14 cellular contexts compared by ENCODE assay signal in genomic region chr9:32351845-32352244, GRCh38. TPM values are rescaled to one million over a fixed set of nuclear protein-coding genes. Genes with fewer than 3 reads are reported as not detected.
DNase-seq lines count a peak whose midpoint lies in the region; ATAC-seq, FAIRE-seq and TF ChIP-seq lines count a peak whose summit lies in the region.
"Had no signal": no experiment of that assay in that cellular context is flagged by ENCODE, and none has a peak within 500 bp of the region (broad histone marks: within the 10 kb centered on the region; RNA-seq: fewer than 3 reads in every experiment).

No MANE protein-coding gene starts in this region.

- in situ Hi-C loops in GM23248 (cut with MboI) (no loop called here), Panc1 (cut with HindIII; ENCODE audit: low pct_unique_long_range_greater_than_20kb, low sequenced_read_pairs) (no loop called here)

- no peak overlapping the region for H3K27ac Mint-ChIP-seq in glutamatergic neuron (ENCODE audit: unreplicated experiment)

- H3K4me3 Mint-ChIP-seq in glutamatergic neuron (ENCODE audit: unreplicated experiment): no peak overlapping the region

- 46 to 49% methylated on average over 3 of the region's 3 CpGs for WGBS in GM23248 (ENCODE audit: low coverage in 1 of 2, low lambda C conversion rate in 2 of 2, missing lambda C conversion rate in 2 of 2), 2 experiments

- no peaks in the 10 kb centered on the region for H3K79me2 ChIP-seq in GM23248 (ENCODE audit: insufficient read depth)

- no peaks in the 10 kb centered on the region for H3F3A ChIP-seq in GM23248 (ENCODE audit: insufficient read depth)

- no peaks in the 10 kb centered on the region for H3K4me1 Mint-ChIP-seq in glutamatergic neuron (ENCODE audit: low read depth, unreplicated experiment)

- no peaks in the 10 kb centered on the region for H3K4me1 ChIP-seq in GM23248 (ENCODE audit: insufficient read depth)
- no peaks in the 10 kb centered on the region for H3K4me1 ChIP-seq in Panc1 (ENCODE audit: control insufficient read depth, insufficient read depth, low read length)
- H3K4me1 ChIP-seq: tibial artery had no signal

- H3K9me3 ChIP-seq in GM23248 (ENCODE audit: low read depth) (no peaks in the 10 kb centered on the region), Panc1 (ENCODE audit: control insufficient read depth, insufficient read depth, low read depth, low read length) (no peaks in the 10 kb centered on the region)
- H3K9me3 ChIP-seq: tibial artery had no signal

- no peaks in the 10 kb centered on the region for H3K36me3 ChIP-seq in GM23248 (ENCODE audit: low read depth)
- no peaks in the 10 kb centered on the region for H3K36me3 ChIP-seq in Panc1 (ENCODE audit: control insufficient read depth, insufficient read depth, low read length)
- H3K36me3 ChIP-seq: tibial artery had no signal

- BruUV-seq in Panc1 (replicated peaks; lab: Mats Ljungman, UMichigan): no TSS peak

- CTCF ChIA-PET in Panc1 (lab: Charles Lee): no interaction called here

- no peaks in the 10 kb centered on the region for H3K9me3 Mint-ChIP-seq in glutamatergic neuron (ENCODE audit: unreplicated experiment)

- POLR2A ChIA-PET in Panc1 (lab: Charles Lee): no interaction called here

- no peaks in the 10 kb centered on the region for H3K9me2 ChIP-seq in GM23248 (ENCODE audit: insufficient read depth)

- H3K27me3 ChIP-seq in GM23248 (replicated peaks; ENCODE audit: insufficient read depth): no peaks in the 10 kb centered on the region
- H3K27me3 ChIP-seq in Panc1 (ENCODE audit: control insufficient read depth, insufficient read depth, low read length): no peaks in the 10 kb centered on the region
- H3K27me3 ChIP-seq: tibial artery had no signal

- H3K9ac ChIP-seq in GM23248: no peak overlapping the region

- peak; percentile 22; the same call in 1 of the 2 replicates for TF ChIP-seq CTCF in Panc1 (IDR thresholded peaks at IDR 0.05)
- no peak for TF ChIP-seq CTCF in glutamatergic neuron (IDR thresholded peaks at IDR 0.05; ENCODE audit: partially characterized antibody, unreplicated experiment)

- no peaks in the 10 kb centered on the region for H4K20me1 ChIP-seq in GM23248 (ENCODE audit: insufficient read depth)

- H3K27me3 Mint-ChIP-seq in glutamatergic neuron (ENCODE audit: unreplicated experiment): no peaks in the 10 kb centered on the region

- intact Hi-C loops in Panc1 (cut with micrococcal nuclease; ENCODE audit: unreplicated experiment): no loop called here

- H2AFZ ChIP-seq in GM23248: no peak overlapping the region

- peak; percentile 62 to 67 for DNase-seq in AML-193 (lab: John Stamatoyannopoulos, UW)
- peak; percentile 5 for DNase-seq in GM23248
- no peak for DNase-seq in Panc1 (ENCODE audit: low read depth, low spot score)
- peak; percentile 40 for DNase-seq in glutamatergic neuron
- DNase-seq in NCI-H1436 treated with DMSO at 0.1 percent for 48 hours (lab: John Stamatoyannopoulos, UW): no peak
- DNase-seq in left lobe of liver (ENCODE audit: low spot score): no peak
- DNase-seq in frontal cortex (ENCODE audit: low spot score in 2 of 2): no peak
- DNase-seq in nucleus accumbens (lab: John Stamatoyannopoulos, UW): no peak
- DNase-seq: activated effector memory CD4-positive, alpha-beta T cell treated with Interleukin-2 at 50 U/mL for 16 hours; EL; NCI-H526; stimulated activated CD4-positive, alpha-beta T cell treated with anti-CD3 and anti-CD28 coated beads, Interleukin-4, amount 100 ng/mL, for 24 hours; tibial artery had no signal

- H3K27ac ChIP-seq in GM23248 (no peak overlapping the region), Panc1 (ENCODE audit: low read length) (no peak overlapping the region)
- H3K27ac ChIP-seq: tibial artery, VCaP had no signal

- H3K4me3 ChIP-seq in GM23248 (no peak overlapping the region), Panc1 (ENCODE audit: low read depth in 2 of 2, low read length in 2 of 2) (no peak overlapping the region)
- H3K4me3 ChIP-seq: tibial artery had no signal

- no peak for FAIRE-seq in frontal cortex (lab: Jason Lieb, UNC)

- ATAC-seq in Panc1 (peak; percentile 60; the same call in 1 of the 2 replicates), left lobe of liver (no peak)

- no peaks in the 10 kb centered on the region for H3K36me3 Mint-ChIP-seq in glutamatergic neuron (ENCODE audit: unreplicated experiment)

- H3K4me2 ChIP-seq in GM23248 (ENCODE audit: unreplicated experiment): no peak overlapping the region

RNA-seq across cellular contexts. Expression of gene ACO1, which starts 32.6 kb away (rescaled TPM):
- total RNA-seq in GM23248 (2014; rRNA removed; shearing (Covaris generic)): 79.5 and 84.1 TPM in 2 replicates
- polyA plus RNA-seq in GM23248 (2016; fragmentation: Nextera tagmentation; extraction: Ambion mirVana): 72.0 and 76.7 TPM in 2 replicates
- total RNA-seq in Panc1 (2021; ENCODE audit: unreplicated experiment) (49.3 TPM), glutamatergic neuron (ENCODE audit: unreplicated experiment) (17.6 TPM), left lobe of liver (102 TPM), frontal cortex (13.9 TPM)
- 32.1 TPM for polyA plus RNA-seq in Panc1 (2012; ENCODE audit: insufficient read length)

Comparison
In these comparisons a context has a peak if more than half of its experiments do, and no peak if none do; other contexts are left out.
1. DNase-seq: peak in AML-193 (2 of 2), GM23248 (single experiment) and glutamatergic neuron (single experiment); none in Panc1 (single experiment), NCI-H1436 treated with DMSO at 0.1 percent for 48 hours (single experiment), left lobe of liver (single experiment), frontal cortex (0 of 2) and nucleus accumbens (0 of 56).